14 cellular contexts compared by ENCODE assay signal in the genomic region with DNA sequence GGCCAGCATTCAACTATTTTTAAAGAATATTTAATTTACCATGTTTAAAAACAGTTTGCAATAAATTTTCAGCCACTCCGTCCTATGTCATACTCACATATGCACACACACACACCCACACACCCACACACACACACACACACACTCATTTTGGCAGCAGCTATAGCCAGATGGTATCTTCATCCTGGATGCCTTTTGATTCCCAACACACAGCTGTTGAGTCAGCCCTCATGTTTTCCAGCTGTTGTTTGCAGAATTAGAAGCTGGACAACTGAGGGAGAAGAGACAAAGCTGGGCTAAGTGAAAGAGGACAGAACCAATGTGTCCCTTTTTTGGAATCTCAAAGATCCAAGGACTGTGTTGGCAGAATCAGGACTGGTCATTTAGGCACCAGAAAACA.
DNase-seq lines count a peak whose midpoint lies in the region; ATAC-seq, FAIRE-seq and TF ChIP-seq lines count a peak whose summit lies in the region.
"Had no signal": no experiment of that assay in that cellular context is flagged by ENCODE, and none has a peak within 500 bp of the region (broad histone marks: within the 10 kb centered on the region; RNA-seq: fewer than 3 reads in every experiment).

No MANE protein-coding gene starts in this region.

- H3K4me1 ChIP-seq in lung (ENCODE audit: control insufficient read depth in 2 of 2, insufficient read depth in 2 of 2, low read length in 2 of 2) (peaks cover 4 to 7% of the 10 kb centered on the region in 2 donors), upper lobe of left lung (peaks cover 0 to 8% (median 1%) of the 10 kb centered on the region in 4 donors)

- no peak for FAIRE-seq in H54 (lab: Jason Lieb, UNC)

- H3K4me3 ChIP-seq in lung (no peak overlapping the region), upper lobe of left lung (no peak overlapping the region)

- TF ChIP-seq POLR2A in upper lobe of left lung (IDR thresholded peaks at IDR 0.05): no peak
- TF ChIP-seq POLR2A in H54 (IDR thresholded peaks at IDR 0.05; ENCODE audit: low read depth, low read length): no peak

- peak; percentile 45 for DNase-seq in NCI-H446 treated with DMSO at 0.1 percent for 48 hours (lab: John Stamatoyannopoulos, UW)
- peak; percentile 45 for DNase-seq in epidermal melanocyte (ENCODE audit: insufficient read length, low spot score)
- DNase-seq in lung (ENCODE audit: low spot score): no peak
- DNase-seq in upper lobe of left lung: no peak
- DNase-seq in omental fat pad (ENCODE audit: low spot score): no peak
- DNase-seq in AML-193 (lab: John Stamatoyannopoulos, UW): no peak
- DNase-seq in H54 (ENCODE audit: insufficient read length, low spot score): no peak
- DNase-seq: DND-41; foreskin melanocyte; Karpas-422; NCI-H510A; stimulated activated CD4-positive, alpha-beta T cell treated with anti-CD3 and anti-CD28 coated beads, Interleukin-12 subunit alpha, Interleukin-12 subunit beta, amount 100 ng/mL, for 4 hours; stimulated activated naive CD4-positive, alpha-beta T cell had no signal

- H3K27me3 ChIP-seq in lung (ENCODE audit: control insufficient read depth, insufficient read depth) (no peaks in the 10 kb centered on the region), upper lobe of left lung (no peaks in the 10 kb centered on the region)

- TF ChIP-seq CTCF in lung (IDR thresholded peaks at IDR 0.05; ENCODE audit: control extremely low read depth, extremely low read depth) (no peak), upper lobe of left lung (IDR thresholded peaks at IDR 0.05) (no peak), omental fat pad (IDR thresholded peaks at IDR 0.05) (no peak)

- H3K27ac ChIP-seq in lung (ENCODE audit: low read depth in 1 of 2, low read length in 1 of 2) (peak overlapping the region; percentile 23 to 26), upper lobe of left lung (peak overlapping the region in 2 of 4 donors; percentile 16 to 36)

- H3K9me3 ChIP-seq in lung (ENCODE audit: control insufficient read depth in 2 of 2, insufficient read depth in 1 of 2, low read length in 1 of 2) (no peaks in the 10 kb centered on the region), upper lobe of left lung (no peaks in the 10 kb centered on the region)

- WGBS in lung, 2 donors: 66 to 68% methylated on average over 1 of the region's 1 CpG
- 64 to 75% methylated on average over 1 of the region's 1 CpG for WGBS in upper lobe of left lung, 2 donors

- TF ChIP-seq EP300 in upper lobe of left lung (IDR thresholded peaks at IDR 0.05): peak in 1 of 4 donors; percentile 26

- no peaks in the 10 kb centered on the region for H3K36me3 ChIP-seq in lung (ENCODE audit: control insufficient read depth in 2 of 2, insufficient read depth in 2 of 2, low read length in 2 of 2)
- H3K36me3 ChIP-seq in upper lobe of left lung: no peaks in the 10 kb centered on the region

- ATAC-seq in lung (ENCODE audit: insufficient read depth, low FRiP score) (peak; percentile 56), upper lobe of left lung (ENCODE audit: low FRiP score in 2 of 2) (peak; percentile 75 to 86), omental fat pad (ENCODE audit: low FRiP score) (no peak), GM21717 (IDR thresholded peaks at IDR 0.05; ENCODE audit: unreplicated experiment) (no peak)

Comparison
In these comparisons a context has a peak if more than half of its experiments do, and no peak if none do; other contexts are left out.
1. DNase-seq: peak in NCI-H446 treated with DMSO at 0.1 percent for 48 hours (single experiment) and epidermal melanocyte (single experiment); none in lung (single experiment), upper lobe of left lung (0 of 2), omental fat pad (single experiment), AML-193 (0 of 2) and H54 (single experiment).
2. ATAC-seq: peak in lung (single experiment) and upper lobe of left lung (2 of 2); none in omental fat pad (single experiment) and GM21717 (single experiment).